Comparison of ENCODE assay signal across 30 cellular contexts in the genomic region with DNA sequence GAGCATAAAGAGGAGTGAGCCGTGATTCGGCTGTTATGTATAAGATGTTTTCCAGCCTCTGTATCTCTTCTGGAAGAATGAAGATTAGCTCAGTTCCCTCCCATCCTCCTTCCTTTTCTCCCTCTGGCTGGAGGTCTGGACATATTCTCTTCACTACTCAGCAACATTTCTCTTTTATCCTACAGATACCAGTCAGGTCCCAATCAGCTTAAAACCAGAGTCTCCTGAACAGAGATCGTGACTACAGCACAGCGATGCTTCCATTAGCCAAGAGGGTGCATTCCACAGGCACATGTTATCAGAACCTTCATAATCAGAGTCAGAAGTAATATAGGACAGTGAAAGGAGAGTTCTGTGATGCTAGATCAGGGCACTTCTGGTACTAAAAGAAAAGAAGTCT.
"Had no signal": no experiment of that assay in that cellular context is flagged by ENCODE, and none has a peak within 500 bp of the region (broad histone marks: within the 10 kb centered on the region; RNA-seq: fewer than 3 reads in every experiment).

No MANE protein-coding gene starts in this region.

- H3K4me3 ChIP-seq: K562, Peyer's patch, SJSA1 had no signal

- DNase-seq: activated B cell treated with CpG ODN at 0.5 μM for 24 hours; activated CD4-positive, alpha-beta memory T cell treated with anti-CD3 and anti-CD28 coated beads for 36 hours; activated CD4-positive, alpha-beta T cell treated with anti-CD3 and anti-CD28 coated beads for 4 hours; activated CD4-positive, alpha-beta T cell treated with anti-CD3 and anti-CD28 coated beads, Interleukin-2, amount 50 U/mL, for 1 hour; activated CD4-positive, CD25-positive, alpha-beta regulatory T cell treated with anti-CD3 and anti-CD28 coated beads, Interleukin-2, amount 50 U/mL, for 72 hours; activated CD8-positive, alpha-beta memory T cell treated with anti-CD3 and anti-CD28 coated beads, Interleukin-2, amount 50 U/mL, for 4 hours; activated gamma-delta T cell treated with Interleukin-2 at 50 U/mL for 16 hours; activated naive CD4-positive, alpha-beta T cell treated with anti-CD3 and anti-CD28 coated beads for 36 hours; activated naive CD8-positive, alpha-beta T cell treated with anti-CD3 and anti-CD28 coated beads, Interleukin-2, amount 50 U/mL, for 24 hours; activated T-cell treated with anti-CD3 and anti-CD28 coated beads for 4 hours; activated T-cell treated with anti-CD3 and anti-CD28 coated beads, Interleukin-2, amount 50 U/mL, for 4 hours; amniotic stem cell; aorta; brain microvascular endothelial cell; NCI-H1092 treated with DMSO at 0.1 percent for 48 hours; NCI-H1417 treated with DMSO at 0.1 percent for 48 hours; NCI-H187 treated with DMSO at 0.1 percent for 48 hours; NCI-H2081; NCI-H2227 treated with DMSO at 0.1 percent for 48 hours; NCI-H446; NCI-H510A treated with DMSO at 0.1 percent for 48 hours; NCI-H526 treated with DMSO at 0.1 percent for 48 hours; NCI-H774; PC-3; Peyer's patch; RPMI8226; SHP77 treated with DMSO at 0.1 percent for 48 hours; SK-N-SH had no signal

- H3K27me3 ChIP-seq: brain microvascular endothelial cell, Peyer's patch, SJSA1 had no signal

- H3K27ac ChIP-seq: brain microvascular endothelial cell, Peyer's patch, SJSA1 had no signal

- H3K4me1 ChIP-seq: Peyer's patch, SJSA1 had no signal

- H3K36me3 ChIP-seq: brain microvascular endothelial cell, Peyer's patch, SJSA1 had no signal

- H3K9me3 ChIP-seq: Peyer's patch, SJSA1, SK-N-SH had no signal
